In genomic region chr5:122170630-122171029, GRCh38 we compare ENCODE assay signal across 1 cellular context.
A peak's percentile ranks its signal among the peaks of the same experiment; 100 is the strongest.
TF ChIP-seq lines count a peak whose summit lies in the region.

No MANE protein-coding gene starts in this region.

TF ChIP-seq in GM23338, 12 proteins besides CTCF, POLR2A, EP300 and RAD21 (continued from another document):
- TF ChIP-seq ZNF462 (CRISPR knock-in tag; IDR thresholded peaks at IDR 0.05) (0 out of 2 replicates have a peak, but pooled peaks have one; percentile 14), EZH2phosphoT487 (IDR thresholded peaks at IDR 0.05; ENCODE audit: unreplicated experiment) (no peak)
